ENCODE assay signal across 8 cellular contexts in genomic region chr15:52191207-52191606, GRCh38. TPM values are rescaled to one million over a fixed set of nuclear protein-coding genes. Genes with fewer than 3 reads are reported as not detected.
DNase-seq lines count a peak whose midpoint lies in the region; ATAC-seq and TF ChIP-seq lines count a peak whose summit lies in the region.

GNB5 (minus strand) TSS chr15:52191392; CDS start chr15:52184676, 6,716 bp downstream.

- H3K27ac ChIP-seq in gastroesophageal sphincter = no peak within 1 kb of the TSS

- no peaks in the 10 kb centered on the region for H3K9me3 ChIP-seq in gastroesophageal sphincter

- H3K4me3 ChIP-seq in H7 (ENCODE audit: insufficient read depth, low read depth, low read length) = no peak within 1 kb of the TSS
- no peak within 1 kb of the TSS for H3K4me3 ChIP-seq in gastroesophageal sphincter

- no peak for TF ChIP-seq EP300 in gastroesophageal sphincter (IDR thresholded peaks at IDR 0.05)

- H3K36me3 ChIP-seq in H7 (replicated peaks; ENCODE audit: control insufficient read depth, insufficient read depth, low read length) (no peaks in the 10 kb centered on the region; the same call in 1 of the 2 replicates), gastroesophageal sphincter (no peaks in the 10 kb centered on the region)

- TF ChIP-seq CTCF in gastroesophageal sphincter (IDR thresholded peaks at IDR 0.05) = no peak

- intact Hi-C loops in head of caudate nucleus (cut with DNase I) = no loop called here

- in situ Hi-C loops in SK-MEL-5 (cut with HindIII; ENCODE audit: low pct_unique_long_range_greater_than_20kb, low sequenced_read_pairs) = no loop called here

- WGBS in gastroesophageal sphincter (ENCODE audit: low coverage in 1 of 2), 2 donors = 81 to 82% methylated on average over 5 to 7 of the region's 7 CpGs

- H3K4me1 ChIP-seq in gastroesophageal sphincter = no peaks in the 10 kb centered on the region

- DNase-seq in H7 (no peak), SK-MEL-5 (ENCODE audit: low read depth, low spot score) (no peak), pulmonary artery endothelial cell (ENCODE audit: low read depth, low spot score) (no peak), head of caudate nucleus (no peak), NCI-H1105 (lab: John Stamatoyannopoulos, UW) (no peak), RPMI8226 (no peak)

- H3K27me3 ChIP-seq in H7 (ENCODE audit: control insufficient read depth, insufficient read depth, low read length) (no peaks in the 10 kb centered on the region), gastroesophageal sphincter (no peaks in the 10 kb centered on the region)

- no peak for TF ChIP-seq POLR2A in gastroesophageal sphincter (IDR thresholded peaks at IDR 0.05)

- ATAC-seq in gastroesophageal sphincter (no peak), HG03439 (IDR thresholded peaks at IDR 0.05; ENCODE audit: unreplicated experiment) (no peak)

RNA-seq across cellular contexts. Expression of gene GNB5, which starts in this region (rescaled TPM):
- total RNA-seq in H7 (2014; rRNA removed; shearing (Covaris generic)) = 23.9 and 28.6 TPM in 2 replicates
- total RNA-seq in SK-MEL-5 (2014; rRNA removed; shearing (Covaris generic)) = 24.1 and 28.2 TPM in 2 replicates
- 55.3 and 56.0 TPM in 2 replicates for polyA plus RNA-seq in SK-MEL-5 (2015; cell fraction: cytosol; rRNA removed)
- 19.0 and 41.6 TPM in 2 replicates for polyA plus RNA-seq in SK-MEL-5 (2015; cell fraction: nucleus; rRNA removed)
- total RNA-seq in gastroesophageal sphincter (10 to 100 TPM; 37.8 to 57.3 (median 47.9) TPM), pulmonary artery endothelial cell (29.7 and 32.1 TPM in 2 replicates)
